In genomic region chr12:106386836-106387555, GRCh38 we compare ENCODE assay signal across 1 cellular context.
TF ChIP-seq lines count a peak whose summit lies in the region.

No MANE protein-coding gene starts in this region.

TF ChIP-seq in IMR-90, 13 proteins besides CTCF, POLR2A, EP300 and RAD21:
- no peak for TF ChIP-seq BHLHE40 (IDR thresholded peaks at IDR 0.05; ENCODE audit: low read depth, low read length)
- TF ChIP-seq MAZ (IDR thresholded peaks at IDR 0.05; ENCODE audit: borderline replicate concordance, low read depth, low read length): no peak
- no peak for TF ChIP-seq USF2 (IDR thresholded peaks at IDR 0.05; ENCODE audit: low read depth, low read length)
TF ChIP-seq in IMR-90: peak in this region for 0.
